ENCODE assay signal across 8 cellular contexts in the genomic region with DNA sequence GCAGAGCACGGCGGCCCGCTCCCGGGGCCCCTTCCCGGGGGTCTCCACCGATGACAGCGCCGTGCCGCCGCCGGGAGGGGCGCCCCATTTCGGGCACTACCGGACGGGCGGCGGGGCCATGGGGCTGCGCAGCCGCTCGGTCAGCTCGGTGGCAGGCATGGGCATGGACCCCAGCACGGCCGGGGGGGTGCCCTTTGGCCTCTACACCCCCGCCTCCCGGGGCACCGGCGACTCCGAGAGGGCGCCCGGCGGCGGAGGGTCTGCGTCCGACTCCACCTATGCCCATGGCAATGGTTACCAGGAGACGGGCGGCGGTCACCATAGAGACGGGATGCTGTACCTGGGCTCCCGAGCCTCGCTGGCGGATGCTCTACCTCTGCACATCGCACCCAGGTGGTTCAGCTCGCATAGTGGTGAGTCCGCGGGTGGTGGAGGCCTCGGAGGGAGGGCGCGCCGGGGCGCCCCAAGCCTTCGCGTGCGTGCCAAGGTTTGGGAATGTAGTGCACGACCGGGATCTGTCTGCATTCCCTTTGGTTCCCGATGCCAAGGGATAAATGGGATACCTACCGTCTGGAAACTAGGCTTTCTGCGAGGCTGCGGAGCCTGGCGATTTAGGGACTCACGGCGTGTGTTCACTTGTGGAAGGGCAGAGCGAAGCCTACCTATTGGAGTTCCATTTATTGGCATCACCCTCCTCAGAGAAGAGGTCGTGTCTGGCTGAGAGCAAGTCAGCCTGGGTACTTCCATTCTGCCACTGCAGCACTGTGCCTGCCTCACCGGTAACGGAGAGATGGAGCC. TPM values are rescaled to one million over a fixed set of nuclear protein-coding genes. Genes with fewer than 3 reads are reported as not detected.
DNase-seq lines count a peak whose midpoint lies in the region; ATAC-seq and TF ChIP-seq lines count a peak whose summit lies in the region.

No MANE protein-coding gene starts in this region.

- intact Hi-C loops in Right ventricle myocardium superior (cut with DNase I), result loop anchor here (2.0 to 5.0 kb wide), 2 partner anchors 42 to 111 kb away; no protein-coding TSS in a partner anchor

- H3K9me3 Mint-ChIP-seq in activated naive CD4-positive, alpha-beta T cell treated with anti-CD3 and anti-CD28 coated beads, Interleukin-2, amount 50 U/mL, for 24 hours, result no peaks in the 10 kb centered on the region
- no peaks in the 10 kb centered on the region for H3K9me3 Mint-ChIP-seq in osteocyte (ENCODE audit: unreplicated experiment)

- ATAC-seq in HG02938 (IDR thresholded peaks at IDR 0.05; ENCODE audit: unreplicated experiment) (peak; percentile 40), Right ventricle myocardium superior (ENCODE audit: poor library complexity) (peak; percentile 23), GM18873 (IDR thresholded peaks at IDR 0.05; ENCODE audit: low FRiP score, unreplicated experiment) (no peak)

- H3K27ac Mint-ChIP-seq in activated naive CD4-positive, alpha-beta T cell treated with anti-CD3 and anti-CD28 coated beads, Interleukin-2, amount 50 U/mL, for 24 hours, result peak overlapping the region; percentile 31
- H3K27ac Mint-ChIP-seq in osteocyte (ENCODE audit: unreplicated experiment), result peak overlapping the region; percentile 85

- no peaks in the 10 kb centered on the region for H3K36me3 Mint-ChIP-seq in activated naive CD4-positive, alpha-beta T cell treated with anti-CD3 and anti-CD28 coated beads, Interleukin-2, amount 50 U/mL, for 24 hours
- H3K36me3 Mint-ChIP-seq in osteocyte (ENCODE audit: unreplicated experiment), result no peaks in the 10 kb centered on the region

- peaks cover 10% of the 10 kb centered on the region for H3K4me1 Mint-ChIP-seq in activated naive CD4-positive, alpha-beta T cell treated with anti-CD3 and anti-CD28 coated beads, Interleukin-2, amount 50 U/mL, for 24 hours
- H3K4me1 Mint-ChIP-seq in osteocyte (ENCODE audit: unreplicated experiment), result peaks cover 26% of the 10 kb centered on the region

- DNase-seq in ELF-1 (ENCODE audit: low read depth, low spot score) (peak; percentile 69), RPMI8226 (peak; percentile 58), Right ventricle myocardium superior (peak; percentile 62), osteocyte (ENCODE audit: extremely low spot score, unreplicated experiment) (no peak), ureter (ENCODE audit: low spot score) (peak; percentile 73)

- H3K4me3 Mint-ChIP-seq in activated naive CD4-positive, alpha-beta T cell treated with anti-CD3 and anti-CD28 coated beads, Interleukin-2, amount 50 U/mL, for 24 hours, result peak overlapping the region; percentile 82
- peak overlapping the region; percentile 91 for H3K4me3 Mint-ChIP-seq in osteocyte (ENCODE audit: unreplicated experiment)

- peaks cover 2% of the 10 kb centered on the region for H3K27me3 Mint-ChIP-seq in activated naive CD4-positive, alpha-beta T cell treated with anti-CD3 and anti-CD28 coated beads, Interleukin-2, amount 50 U/mL, for 24 hours
- peaks cover 3% of the 10 kb centered on the region for H3K27me3 Mint-ChIP-seq in osteocyte (ENCODE audit: unreplicated experiment)

- no peak for TF ChIP-seq CTCF in osteocyte (IDR thresholded peaks at IDR 0.05)

RNA-seq across cellular contexts. Expression of a gene that starts 1.1 kb away (rescaled TPM):
- 22.0 TPM for total RNA-seq in Right ventricle myocardium superior
- total RNA-seq in osteocyte, result 30.9 and 32.1 TPM in 2 replicates
- 50.0 TPM for total RNA-seq in ureter

RNA-seq across cellular contexts. Expression of a gene that starts 15.0 kb away (rescaled TPM):
- total RNA-seq in Right ventricle myocardium superior (55.1 TPM), osteocyte (58.8 and 63.3 TPM in 2 replicates), ureter (111 TPM)
